In genomic region chr1:20107767-20108166, GRCh38 we compare ENCODE assay signal across 31 cellular contexts. TPM values are rescaled to one million over a fixed set of nuclear protein-coding genes. Genes with fewer than 3 reads are reported as not detected.
"Had no signal": no experiment of that assay in that cellular context is flagged by ENCODE, and none has a peak within 500 bp of the region (broad histone marks: within the 10 kb centered on the region; RNA-seq: fewer than 3 reads in every experiment).

No MANE protein-coding gene starts in this region.

- H3K4me3 ChIP-seq: ascending aorta, left lung, lower lobe of right lung, testis, uterus had no signal

- H3K79me2 ChIP-seq: parathyroid adenoma had no signal

- H3K27ac ChIP-seq: ascending aorta, left lung, lower lobe of right lung, parathyroid adenoma, testis had no signal

- H3K9ac ChIP-seq: parathyroid adenoma had no signal

- DNase-seq: activated CD4-positive, alpha-beta T cell treated with anti-CD3 and anti-CD28 coated beads for 4 hours; activated CD4-positive, alpha-beta T cell treated with anti-CD3 and anti-CD28 coated beads, Interleukin-2, amount 50 U/mL, for 4 hours; activated gamma-delta T cell; activated naive CD4-positive, alpha-beta T cell treated with anti-CD3 and anti-CD28 coated beads, Interleukin-2, amount 10 ng/mL, durations not matched to agents 7 days and 5 days; activated naive CD8-positive, alpha-beta T cell treated with anti-CD3 and anti-CD28 coated beads, Interleukin-2, amount 10 ng/mL, durations not matched to agents 7 days and 5 days; activated T-cell treated with anti-CD3 and anti-CD28 coated beads for 4 hours; caudate nucleus; foreskin fibroblast; head of caudate nucleus; hippocampal formation; left lung; lower lobe of right lung; naive B cell; right cardiac atrium; stimulated activated CD4-positive, alpha-beta T cell treated with anti-CD3 and anti-CD28 coated beads, Interleukin-4, amount 100 ng/mL, for 1 hour; stimulated activated naive CD8-positive, alpha-beta T cell treated with anti-CD3 and anti-CD28 coated beads, Interleukin-15, Interleukin-2, amounts not matched to agents 100 U/mL and 50 U/mL, for 24 hours; SW 1271; T-helper 9 cell; testis; uterus had no signal

- H3K27me3 ChIP-seq: ascending aorta, testis, uterus had no signal

- H3K9me3 ChIP-seq: ascending aorta, left lung, lower lobe of right lung, testis, uterus had no signal

- H3K36me3 ChIP-seq: ascending aorta, left lung, lower lobe of right lung, uterus had no signal

- ATAC-seq: esophagus mucosa; left lung; lower lobe of right lung; right cardiac atrium; stimulated activated naive CD8-positive, alpha-beta T cell treated with anti-CD3 and anti-CD28 coated beads, Interleukin-15, Interleukin-2, amounts not matched to agents 100 U/mL and 50 U/mL, for 24 hours had no signal

- H2AFZ ChIP-seq: parathyroid adenoma had no signal

- H3K4me1 ChIP-seq: ascending aorta, left lung, parathyroid adenoma had no signal

- FAIRE-seq: TTC549 had no signal

RNA-seq across cellular contexts. Expression of gene PLA2G2D, which starts 11.6 kb away (rescaled TPM):
- total RNA-seq: activated naive CD8-positive, alpha-beta T cell treated with anti-CD3 and anti-CD28 coated beads, Interleukin-2, amount 10 ng/mL, durations not matched to agents 7 days and 5 days; ascending aorta; chondrocyte; kidney epithelial cell; left lung; mesenteric fat pad; mucosa of gallbladder; pulmonary artery endothelial cell; right cardiac atrium; skeletal muscle tissue; uterus had no signal
- polyA plus RNA-seq: neural cell, right cardiac atrium had no signal

RNA-seq across cellular contexts. Expression of gene PLA2G2F, which starts 31.4 kb away (rescaled TPM):
- total RNA-seq: activated naive CD8-positive, alpha-beta T cell treated with anti-CD3 and anti-CD28 coated beads, Interleukin-2, amount 10 ng/mL, durations not matched to agents 7 days and 5 days; ascending aorta; chondrocyte; left lung; lower lobe of right lung; mesenteric fat pad; pulmonary artery endothelial cell; right cardiac atrium; skeletal muscle tissue; testis had no signal
- polyA plus RNA-seq: neural cell, right cardiac atrium had no signal

RNA-seq across cellular contexts. Expression of gene PLA2G5, which starts 37.8 kb away (rescaled TPM):
- total RNA-seq: activated naive CD8-positive, alpha-beta T cell treated with anti-CD3 and anti-CD28 coated beads, Interleukin-2, amount 10 ng/mL, durations not matched to agents 7 days and 5 days; chondrocyte; kidney epithelial cell had no signal
- polyA plus RNA-seq: neural cell had no signal
